In genomic region chr3:64488938-64489337, GRCh38 we compare ENCODE assay signal across 13 cellular contexts.
DNase-seq lines count a peak whose midpoint lies in the region; ATAC-seq and TF ChIP-seq lines count a peak whose summit lies in the region.
"Had no signal": no experiment of that assay in that cellular context is flagged by ENCODE, and none has a peak within 500 bp of the region (broad histone marks: within the 10 kb centered on the region; RNA-seq: fewer than 3 reads in every experiment).

No MANE protein-coding gene starts in this region.

- no peaks in the 10 kb centered on the region for H3K9me3 ChIP-seq in HUES6 (ENCODE audit: control insufficient read depth, insufficient read depth, low read depth, low read length)
- H3K9me3 ChIP-seq: lower lobe of right lung had no signal

- H3K4me3 ChIP-seq in HUES6 (ENCODE audit: low read depth, low read length) (peak overlapping the region; percentile 32), epithelial cell of proximal tubule (ENCODE audit: low read depth, low read length) (peak overlapping the region; percentile 46)

- H3K27me3 Mint-ChIP-seq in progenitor cell of endocrine pancreas = no peaks in the 10 kb centered on the region

- H3K4me1 ChIP-seq in HUES6 (ENCODE audit: control insufficient read depth, insufficient read depth, low read length) = peaks cover 33% of the 10 kb centered on the region

- TF ChIP-seq CTCF in epithelial cell of proximal tubule (conservative IDR thresholded peaks at IDR 0.05; ENCODE audit: low read depth, low read length) (no peak), progenitor cell of endocrine pancreas (IDR thresholded peaks at IDR 0.05; ENCODE audit: unreplicated experiment) (no peak)

- ATAC-seq in GM21737 (IDR thresholded peaks at IDR 0.05; ENCODE audit: unreplicated experiment) (no peak), GM21423 (IDR thresholded peaks at IDR 0.05; ENCODE audit: unreplicated experiment) (no peak)

- H3K4me3 Mint-ChIP-seq in progenitor cell of endocrine pancreas (ENCODE audit: low read depth) = no peak overlapping the region
- H3K4me3 Mint-ChIP-seq: activated naive CD8-positive, alpha-beta T cell treated with anti-CD3 and anti-CD28 coated beads, Interleukin-2, amount 10 ng/mL, durations not matched to agents 7 days and 5 days had no signal

- no peaks in the 10 kb centered on the region for H3K36me3 Mint-ChIP-seq in progenitor cell of endocrine pancreas (ENCODE audit: insufficient read depth)
- H3K36me3 Mint-ChIP-seq: activated naive CD8-positive, alpha-beta T cell treated with anti-CD3 and anti-CD28 coated beads, Interleukin-2, amount 10 ng/mL, durations not matched to agents 7 days and 5 days had no signal

- peak overlapping the region; percentile 70 for H3K27ac Mint-ChIP-seq in progenitor cell of endocrine pancreas
- H3K27ac Mint-ChIP-seq: activated naive CD8-positive, alpha-beta T cell treated with anti-CD3 and anti-CD28 coated beads, Interleukin-2, amount 10 ng/mL, durations not matched to agents 7 days and 5 days had no signal

- no peak overlapping the region for H3K9ac ChIP-seq in HUES6 (ENCODE audit: low read length)

- H3K27me3 ChIP-seq in HUES6 (ENCODE audit: control insufficient read depth, insufficient read depth, low read length) = peaks cover 14% of the 10 kb centered on the region

- H3K9me3 Mint-ChIP-seq in progenitor cell of endocrine pancreas (ENCODE audit: low read depth) = no peaks in the 10 kb centered on the region
- H3K9me3 Mint-ChIP-seq: activated naive CD8-positive, alpha-beta T cell treated with anti-CD3 and anti-CD28 coated beads, Interleukin-2, amount 10 ng/mL, durations not matched to agents 7 days and 5 days had no signal

- no peak overlapping the region for H3K27ac ChIP-seq in HUES6 (ENCODE audit: low read depth, low read length)
- H3K27ac ChIP-seq: epithelial cell of prostate, lower lobe of right lung had no signal

- peaks cover 39% of the 10 kb centered on the region for H3K4me1 Mint-ChIP-seq in progenitor cell of endocrine pancreas (ENCODE audit: low read depth)

- DNase-seq in NCI-H2107 (lab: John Stamatoyannopoulos, UW) (peak; percentile 1), NCI-H2107 treated with DMSO at 0.1 percent for 48 hours (lab: John Stamatoyannopoulos, UW; ENCODE audit: unreplicated experiment) (no peak), epithelial cell of proximal tubule (ENCODE audit: low read depth) (no peak), progenitor cell of endocrine pancreas (ENCODE audit: low spot score, unreplicated experiment) (no peak), NCI-H128 (lab: John Stamatoyannopoulos, UW; ENCODE audit: unreplicated experiment) (no peak)
- DNase-seq: activated CD8-positive, alpha-beta memory T cell treated with anti-CD3 and anti-CD28 coated beads, Interleukin-2, amount 50 U/mL, for 48 hours; activated naive CD8-positive, alpha-beta T cell treated with anti-CD3 and anti-CD28 coated beads, Interleukin-2, amount 10 ng/mL, durations not matched to agents 7 days and 5 days; Karpas-422 had no signal

- no peaks in the 10 kb centered on the region for H3K36me3 ChIP-seq in HUES6 (ENCODE audit: control insufficient read depth, insufficient read depth, low read length)
- H3K36me3 ChIP-seq: lower lobe of right lung had no signal
